23 cellular contexts compared by ENCODE assay signal in the genomic region with DNA sequence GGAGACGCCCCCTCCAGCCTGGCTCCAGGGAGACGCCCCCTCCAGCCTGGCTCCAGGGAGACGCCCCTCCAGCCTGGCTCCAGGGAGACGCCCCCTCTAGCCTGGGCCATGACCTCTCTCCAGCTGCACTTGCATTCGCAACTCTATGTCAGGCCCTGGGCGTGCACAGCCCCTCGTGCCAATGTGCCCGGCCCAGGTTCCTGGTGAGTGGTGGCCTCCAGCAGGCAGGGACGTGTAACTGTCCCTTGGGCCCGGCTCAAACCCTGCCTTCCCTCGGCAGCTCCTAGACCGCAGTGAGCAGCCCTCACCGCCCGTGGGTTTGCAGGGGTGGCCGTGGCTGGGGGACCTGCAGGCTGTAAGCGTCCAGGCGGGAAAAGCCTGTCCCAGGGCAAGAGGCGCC. TPM values are rescaled to one million over a fixed set of nuclear protein-coding genes. Genes with fewer than 3 reads are reported as not detected.
DNase-seq lines count a peak whose midpoint lies in the region; ATAC-seq and TF ChIP-seq lines count a peak whose summit lies in the region.
"Had no signal": no experiment of that assay in that cellular context is flagged by ENCODE, and none has a peak within 500 bp of the region (broad histone marks: within the 10 kb centered on the region; RNA-seq: fewer than 3 reads in every experiment).

No MANE protein-coding gene starts in this region.

- H3K27ac Mint-ChIP-seq in stimulated activated naive CD8-positive, alpha-beta T cell treated with anti-CD3 and anti-CD28 coated beads, Interleukin-15, amount 100 ng/mL, for 72 hours: no peak overlapping the region
- no peak overlapping the region for H3K27ac Mint-ChIP-seq in endodermal cell
- H3K27ac Mint-ChIP-seq: CD4-positive, alpha-beta memory T cell; IgD-negative memory B cell had no signal

- TF ChIP-seq POLR2A in NB4 (IDR thresholded peaks at IDR 0.05; ENCODE audit: extremely low read depth, insufficient read length): no peak

- H3K9ac ChIP-seq in endodermal cell (ENCODE audit: extremely low read depth, low read length, poor library complexity, severe bottlenecking): no peak overlapping the region
- H3K9ac ChIP-seq: BLaER1 treated with 17β-estradiol and CSF1 and Interleukin-3, amounts not matched to agents 10 nM and 100 nM had no signal

- H3K36me3 ChIP-seq in endodermal cell (ENCODE audit: control insufficient read depth, insufficient read depth, low read length): no peaks in the 10 kb centered on the region
- H3K36me3 ChIP-seq: BLaER1 treated with 17β-estradiol and CSF1 and Interleukin-3, amounts not matched to agents 10 nM and 100 nM; HAP-1 had no signal

- no peaks in the 10 kb centered on the region for H3K9me3 ChIP-seq in endodermal cell (ENCODE audit: control insufficient read depth, low read length)
- H3K9me3 ChIP-seq: BLaER1 treated with 17β-estradiol and CSF1 and Interleukin-3, amounts not matched to agents 10 nM and 100 nM; HAP-1 had no signal

- ATAC-seq in stimulated activated naive CD8-positive, alpha-beta T cell treated with anti-CD3 and anti-CD28 coated beads, Interleukin-15, amount 100 ng/mL, for 72 hours: peak; percentile 2
- no peak for ATAC-seq in stimulated activated naive CD8-positive, alpha-beta T cell treated with anti-CD3 and anti-CD28 coated beads, Interleukin-15, Interleukin-2, amounts not matched to agents 100 U/mL and 50 U/mL, for 24 hours
- ATAC-seq: SK-N-SH treated with all-trans-retinoic acid at 6 μM for 48 hours had no signal

- H3K9me3 Mint-ChIP-seq in stimulated activated naive CD8-positive, alpha-beta T cell treated with anti-CD3 and anti-CD28 coated beads, Interleukin-15, amount 100 ng/mL, for 72 hours: peaks cover 0 to 7% of the 10 kb centered on the region in 2 donors
- no peaks in the 10 kb centered on the region for H3K9me3 Mint-ChIP-seq in endodermal cell

- no peak overlapping the region for H3K27ac ChIP-seq in endodermal cell (ENCODE audit: low read depth, low read length)
- H3K27ac ChIP-seq: BLaER1 treated with 17β-estradiol and CSF1 and Interleukin-3, amounts not matched to agents 10 nM and 100 nM; HL-60 had no signal

- no peaks in the 10 kb centered on the region for H3K4me1 Mint-ChIP-seq in stimulated activated naive CD8-positive, alpha-beta T cell treated with anti-CD3 and anti-CD28 coated beads, Interleukin-15, amount 100 ng/mL, for 72 hours
- no peaks in the 10 kb centered on the region for H3K4me1 Mint-ChIP-seq in endodermal cell
- H3K4me1 Mint-ChIP-seq: IgD-negative memory B cell had no signal

- no peak for DNase-seq in stimulated activated naive CD8-positive, alpha-beta T cell treated with anti-CD3 and anti-CD28 coated beads, Interleukin-15, amount 100 ng/mL, for 72 hours
- DNase-seq in stimulated activated naive CD8-positive, alpha-beta T cell treated with anti-CD3 and anti-CD28 coated beads, Interleukin-15, Interleukin-2, amounts not matched to agents 100 U/mL and 50 U/mL, for 24 hours: no peak
- DNase-seq in NB4 (ENCODE audit: low read depth) (peak; percentile 41), endodermal cell (peak; percentile 62), COLO668 (lab: John Stamatoyannopoulos, UW; ENCODE audit: unreplicated experiment) (no peak), HT-29 (ENCODE audit: low spot score) (no peak), HPDE6-E6E7 (ENCODE audit: extremely low spot score) (no peak)
- DNase-seq: ACHN; CD4-positive, alpha-beta memory T cell; MV-4-11; NCI-H1417 treated with DMSO at 0.1 percent for 48 hours; NCI-H187; NCI-H2107; NCI-H2227 treated with DMSO at 0.1 percent for 48 hours; NCI-H510A; NK-92 treated with Interleukin-12 subunit alpha and Interleukin-12 subunit beta, amount 100 ng/mL, for 24 hours had no signal

- no peaks in the 10 kb centered on the region for H3K27me3 Mint-ChIP-seq in stimulated activated naive CD8-positive, alpha-beta T cell treated with anti-CD3 and anti-CD28 coated beads, Interleukin-15, amount 100 ng/mL, for 72 hours
- H3K27me3 Mint-ChIP-seq in endodermal cell (ENCODE audit: insufficient read depth): no peaks in the 10 kb centered on the region
- H3K27me3 Mint-ChIP-seq: CD4-positive, alpha-beta memory T cell; IgD-negative memory B cell had no signal

- H3K4me3 ChIP-seq in NB4 (ENCODE audit: low read depth, low read length) (no peak overlapping the region), endodermal cell (ENCODE audit: low read length) (no peak overlapping the region)
- H3K4me3 ChIP-seq: BLaER1 treated with 17β-estradiol and CSF1 and Interleukin-3, amounts not matched to agents 10 nM and 100 nM; HAP-1 had no signal

- no peaks in the 10 kb centered on the region for H3K36me3 Mint-ChIP-seq in endodermal cell (ENCODE audit: low read depth)
- H3K36me3 Mint-ChIP-seq: CD4-positive, alpha-beta memory T cell; IgD-negative memory B cell had no signal

- H3K27me3 ChIP-seq in endodermal cell (ENCODE audit: control insufficient read depth, insufficient read depth, low read length, poor library complexity, severe bottlenecking): no peaks in the 10 kb centered on the region
- H3K27me3 ChIP-seq: BLaER1 treated with 17β-estradiol and CSF1 and Interleukin-3, amounts not matched to agents 10 nM and 100 nM had no signal

- WGBS in endodermal cell (ENCODE audit: insufficient coverage in 1 of 2, insufficient read length in 1 of 2), 2 experiments: 78 to 91% methylated on average over 12 to 18 of the region's 18 CpGs

- no peaks in the 10 kb centered on the region for H3K4me1 ChIP-seq in endodermal cell (ENCODE audit: control insufficient read depth, insufficient read depth, low read length)
- H3K4me1 ChIP-seq: HAP-1 had no signal

- TF ChIP-seq CTCF in NB4 (IDR thresholded peaks at IDR 0.05; ENCODE audit: low read depth, low read length) (no peak), endodermal cell (conservative IDR thresholded peaks at IDR 0.05) (no peak)

- no peak overlapping the region for H3K4me3 Mint-ChIP-seq in stimulated activated naive CD8-positive, alpha-beta T cell treated with anti-CD3 and anti-CD28 coated beads, Interleukin-15, amount 100 ng/mL, for 72 hours
- H3K4me3 Mint-ChIP-seq in endodermal cell: no peak overlapping the region
- H3K4me3 Mint-ChIP-seq: CD4-positive, alpha-beta memory T cell; IgD-negative memory B cell had no signal

RNA-seq across cellular contexts. Expression of a gene that starts 6.8 kb away (rescaled TPM):
- under 1 TPM; 0.26 to 0.40 TPM for total RNA-seq in endodermal cell
- polyA plus RNA-seq in endodermal cell (2013, experiment 1 of 2): 0.04 TPM
- polyA plus RNA-seq in endodermal cell (2013, experiment 2 of 2): not detected
- total RNA-seq in HT-29 (2014; rRNA removed; shearing (Covaris generic)): 0.08 and 0.31 TPM in 2 replicates
- total RNA-seq: CD4-positive, alpha-beta memory T cell; M059J; T-helper 2 cell treated with Interferon-gamma antibody and Interleukin-4, amounts not matched to agents 100 ng/mL and 5 ng/mL, for 36 hours had no signal
- polyA plus RNA-seq: IgD-negative memory B cell had no signal

RNA-seq across cellular contexts. Expression of a gene that starts 45.0 kb away (rescaled TPM):
- not detected for total RNA-seq in endodermal cell
- not detected for polyA plus RNA-seq in endodermal cell (2013, experiment 1 of 2)
- not detected for polyA plus RNA-seq in endodermal cell (2013, experiment 2 of 2)
- 6.9 and 9.1 TPM in 2 replicates for total RNA-seq in HT-29 (2014; rRNA removed; shearing (Covaris generic))
- total RNA-seq: CD4-positive, alpha-beta memory T cell; M059J; T-helper 2 cell treated with Interferon-gamma antibody and Interleukin-4, amounts not matched to agents 100 ng/mL and 5 ng/mL, for 36 hours had no signal
- polyA plus RNA-seq: CD4-positive, alpha-beta memory T cell; IgD-negative memory B cell had no signal

Comparison
In these comparisons a context has a peak if more than half of its experiments do, and no peak if none do; other contexts are left out.
1. DNase-seq: peak in NB4 (single experiment) and endodermal cell (single experiment); none in stimulated activated naive CD8-positive, alpha-beta T cell treated with anti-CD3 and anti-CD28 coated beads, Interleukin-15, amount 100 ng/mL, for 72 hours (0 of 2), stimulated activated naive CD8-positive, alpha-beta T cell treated with anti-CD3 and anti-CD28 coated beads, Interleukin-15, Interleukin-2, amounts not matched to agents 100 U/mL and 50 U/mL, for 24 hours (single experiment), COLO668 (single experiment), HT-29 (single experiment) and HPDE6-E6E7 (single experiment).